ENCODE assay signal across 19 cellular contexts in genomic region chr3:180433172-180433571, GRCh38.
DNase-seq lines count a peak whose midpoint lies in the region; ATAC-seq, FAIRE-seq and TF ChIP-seq lines count a peak whose summit lies in the region.
"Had no signal": no experiment of that assay in that cellular context is flagged by ENCODE, and none has a peak within 500 bp of the region (broad histone marks: within the 10 kb centered on the region; RNA-seq: fewer than 3 reads in every experiment).

No MANE protein-coding gene starts in this region.

- POLR2A ChIA-PET in endothelial cell of umbilical vein (lab: Charles Lee): no interaction called here

- H3K36me3 ChIP-seq in endothelial cell of umbilical vein (ENCODE audit: control insufficient read depth in 2 of 2, extremely low read depth in 1 of 2, insufficient read depth in 2 of 2, low read length in 2 of 2) (no peaks in the 10 kb centered on the region), osteoblast (ENCODE audit: insufficient read depth, low read length) (no peaks in the 10 kb centered on the region)
- H3K36me3 ChIP-seq: spleen, thoracic aorta had no signal

- H4K20me1 ChIP-seq in endothelial cell of umbilical vein (replicated peaks; ENCODE audit: control insufficient read depth, extremely low read depth, insufficient read depth, low read length) (no peaks in the 10 kb centered on the region), osteoblast (ENCODE audit: insufficient read depth, low read length) (no peaks in the 10 kb centered on the region)

- no peak for TF ChIP-seq POLR2A in endothelial cell of umbilical vein (IDR thresholded peaks at IDR 0.05; ENCODE audit: low read depth, low read length)

- no peaks in the 10 kb centered on the region for H3K79me2 ChIP-seq in endothelial cell of umbilical vein (ENCODE audit: control insufficient read depth, insufficient read depth, low read length)
- no peaks in the 10 kb centered on the region for H3K79me2 ChIP-seq in osteoblast (ENCODE audit: insufficient read depth, low read length)

- H3K27ac Mint-ChIP-seq in mesothelial cell of epicardium: no peak overlapping the region
- H3K27ac Mint-ChIP-seq: activated CD8-positive, alpha-beta memory T cell treated with anti-CD3 and anti-CD28 coated beads, Interleukin-2, amount 10 ng/mL, durations not matched to agents 7 days and 5 days; activated naive CD8-positive, alpha-beta T cell treated with anti-CD3 and anti-CD28 coated beads, Interleukin-2, amount 10 ng/mL, durations not matched to agents 7 days and 5 days; dendritic cell treated with granulocyte-macrophage colony-stimulating factor and Interleukin-4, amounts not matched to agents 40 ng/mL and 50 ng/mL, for 4 days had no signal

- peaks cover 10% of the 10 kb centered on the region for H3K9me3 Mint-ChIP-seq in mesothelial cell of epicardium

- CTCF ChIA-PET in endothelial cell of umbilical vein (lab: Charles Lee): interaction anchor here (1.3 to 1.5 kb wide), 2 partner anchors 12 to 783 kb away, joined by 3 read pairs; no protein-coding TSS in a partner anchor

- no TSS peak for BruUV-seq in endothelial cell of umbilical vein (replicated peaks; lab: Mats Ljungman, UMichigan)

- H3K27ac ChIP-seq in endothelial cell of umbilical vein (ENCODE audit: insufficient read depth, low read depth, low read length) (peak overlapping the region; percentile 82), osteoblast (ENCODE audit: low read depth, low read length) (peak overlapping the region; percentile 25), dorsolateral prefrontal cortex (no peak overlapping the region)
- H3K27ac ChIP-seq: HL-60, spleen, thoracic aorta had no signal

- H2AFZ ChIP-seq in endothelial cell of umbilical vein (ENCODE audit: low read depth, low read length) (peak overlapping the region; percentile 57), osteoblast (ENCODE audit: low read length) (peak overlapping the region; percentile 43)

- no peaks in the 10 kb centered on the region for H3K27me3 Mint-ChIP-seq in mesothelial cell of epicardium (ENCODE audit: low read depth)
- H3K27me3 Mint-ChIP-seq: activated CD8-positive, alpha-beta memory T cell treated with anti-CD3 and anti-CD28 coated beads, Interleukin-2, amount 10 ng/mL, durations not matched to agents 7 days and 5 days; activated naive CD8-positive, alpha-beta T cell treated with anti-CD3 and anti-CD28 coated beads, Interleukin-2, amount 10 ng/mL, durations not matched to agents 7 days and 5 days; dendritic cell treated with granulocyte-macrophage colony-stimulating factor and Interleukin-4, amounts not matched to agents 40 ng/mL and 50 ng/mL, for 4 days had no signal

- H3K9me1 ChIP-seq in endothelial cell of umbilical vein (replicated peaks; ENCODE audit: control insufficient read depth, extremely low read depth, insufficient read depth, low read length): no peaks in the 10 kb centered on the region

- H3K9ac ChIP-seq in endothelial cell of umbilical vein (replicated peaks; ENCODE audit: extremely low read depth, insufficient read depth, low read length): peak overlapping the region; percentile 54

- H3K4me1 Mint-ChIP-seq in mesothelial cell of epicardium: no peaks in the 10 kb centered on the region
- H3K4me1 Mint-ChIP-seq: activated CD8-positive, alpha-beta memory T cell treated with anti-CD3 and anti-CD28 coated beads, Interleukin-2, amount 10 ng/mL, durations not matched to agents 7 days and 5 days; activated naive CD8-positive, alpha-beta T cell treated with anti-CD3 and anti-CD28 coated beads, Interleukin-2, amount 10 ng/mL, durations not matched to agents 7 days and 5 days had no signal

- no peak overlapping the region for H3K4me3 ChIP-seq in endothelial cell of umbilical vein (replicated peaks in 1 of 3; ENCODE audit: insufficient read depth in 1 of 3, low read depth in 1 of 3, low read length in 3 of 3)
- no peak overlapping the region for H3K4me3 ChIP-seq in osteoblast (ENCODE audit: insufficient read depth, low read length)
- H3K4me3 ChIP-seq in dorsolateral prefrontal cortex: no peak overlapping the region
- H3K4me3 ChIP-seq: spleen, thoracic aorta had no signal

- H3K9me3 ChIP-seq in endothelial cell of umbilical vein (replicated peaks; ENCODE audit: control insufficient read depth, insufficient read depth, low read length): no peaks in the 10 kb centered on the region
- H3K9me3 ChIP-seq in osteoblast (ENCODE audit: low read depth, low read length): no peaks in the 10 kb centered on the region
- H3K9me3 ChIP-seq: Caco-2, thoracic aorta had no signal

- intact Hi-C loops in endothelial cell of umbilical vein (cut with micrococcal nuclease): loop anchor here (5.0 kb wide), 1 partner anchor 666 kb away; no protein-coding TSS in a partner anchor
- intact Hi-C loops in dorsolateral prefrontal cortex (cut with DNase I): no loop called here

- dilution Hi-C loops in endothelial cell of umbilical vein (cut with MboI; ENCODE audit: extremely low pct_ligation_motif_present, low sequenced_read_pairs): no loop called here

- peak; percentile 83 for FAIRE-seq in endothelial cell of umbilical vein (lab: Jason Lieb, UNC)
- FAIRE-seq: TTC549 had no signal

- DNase-seq in GM03348 (ENCODE audit: low spot score): peak; percentile 62
- DNase-seq in NOMO-1 treated with DMSO at 0.1 percent for 48 hours (lab: John Stamatoyannopoulos, UW; ENCODE audit: unreplicated experiment): peak; percentile 21
- peak; percentile 88 for DNase-seq in endothelial cell of umbilical vein (ENCODE audit: low read depth, low spot score)
- peak; percentile 92 for DNase-seq in osteoblast (ENCODE audit: insufficient read length, low spot score, missing footprints)
- no peak for DNase-seq in NCI-H146 (lab: John Stamatoyannopoulos, UW)
- DNase-seq in dorsolateral prefrontal cortex: no peak
- DNase-seq in mesothelial cell of epicardium (ENCODE audit: low spot score in 2 of 2, unreplicated experiment in 2 of 2): no peak
- DNase-seq: activated CD8-positive, alpha-beta memory T cell treated with anti-CD3 and anti-CD28 coated beads, Interleukin-2, amount 10 ng/mL, durations not matched to agents 7 days and 5 days; activated naive CD8-positive, alpha-beta T cell treated with anti-CD3 and anti-CD28 coated beads, Interleukin-2, amount 10 ng/mL, durations not matched to agents 7 days and 5 days; Caco-2; NCI-H1092; NCI-H446; RPMI8226; spleen had no signal

- ATAC-seq in HG03280 (IDR thresholded peaks at IDR 0.05; ENCODE audit: unreplicated experiment): no peak
- ATAC-seq: activated CD8-positive, alpha-beta memory T cell treated with anti-CD3 and anti-CD28 coated beads, Interleukin-2, amount 10 ng/mL, durations not matched to agents 7 days and 5 days had no signal

- no peak overlapping the region for H3K4me3 Mint-ChIP-seq in mesothelial cell of epicardium
- H3K4me3 Mint-ChIP-seq: activated CD8-positive, alpha-beta memory T cell treated with anti-CD3 and anti-CD28 coated beads, Interleukin-2, amount 10 ng/mL, durations not matched to agents 7 days and 5 days; activated naive CD8-positive, alpha-beta T cell treated with anti-CD3 and anti-CD28 coated beads, Interleukin-2, amount 10 ng/mL, durations not matched to agents 7 days and 5 days; dendritic cell treated with granulocyte-macrophage colony-stimulating factor and Interleukin-4, amounts not matched to agents 40 ng/mL and 50 ng/mL, for 4 days had no signal

- peak overlapping the region; percentile 67 for H3K4me2 ChIP-seq in endothelial cell of umbilical vein (ENCODE audit: insufficient read depth, low read length)
- peak overlapping the region; percentile 46 for H3K4me2 ChIP-seq in osteoblast (ENCODE audit: insufficient read depth, low read length)

- H3K4me1 ChIP-seq in endothelial cell of umbilical vein (ENCODE audit: control insufficient read depth, extremely low read depth, insufficient read depth, low read length) (peaks cover 13% of the 10 kb centered on the region), osteoblast (ENCODE audit: insufficient read depth, low read length) (peaks cover 6% of the 10 kb centered on the region)
- H3K4me1 ChIP-seq: Caco-2, spleen had no signal

- TF ChIP-seq CTCF in endothelial cell of umbilical vein (IDR thresholded peaks at IDR 0.05; ENCODE audit: extremely low read depth in 1 of 2, insufficient read depth in 1 of 2, low read depth in 1 of 2, low read length in 2 of 2): no peak
- TF ChIP-seq CTCF in osteoblast (IDR thresholded peaks at IDR 0.05; ENCODE audit: extremely low read depth, low read depth, low read length): no peak
- no peak for TF ChIP-seq CTCF in dorsolateral prefrontal cortex (IDR thresholded peaks at IDR 0.05 in 54 of 56, conservative IDR thresholded peaks at IDR 0.05 in 2 of 56; ENCODE audit: low read depth in 1 of 56, partially characterized antibody in 56 of 56)
- TF ChIP-seq CTCF in mesothelial cell of epicardium (IDR thresholded peaks at IDR 0.05; ENCODE audit: unreplicated experiment): no peak

- no peaks in the 10 kb centered on the region for H3K27me3 ChIP-seq in endothelial cell of umbilical vein (ENCODE audit: control insufficient read depth in 2 of 2, insufficient read depth in 2 of 2, low read length in 2 of 2)
- no peaks in the 10 kb centered on the region for H3K27me3 ChIP-seq in osteoblast (ENCODE audit: insufficient read depth, low read length)
- H3K27me3 ChIP-seq in dorsolateral prefrontal cortex: no peaks in the 10 kb centered on the region
- H3K27me3 ChIP-seq: spleen had no signal

- no peaks in the 10 kb centered on the region for H3K36me3 Mint-ChIP-seq in mesothelial cell of epicardium
- H3K36me3 Mint-ChIP-seq: activated CD8-positive, alpha-beta memory T cell treated with anti-CD3 and anti-CD28 coated beads, Interleukin-2, amount 10 ng/mL, durations not matched to agents 7 days and 5 days; activated naive CD8-positive, alpha-beta T cell treated with anti-CD3 and anti-CD28 coated beads, Interleukin-2, amount 10 ng/mL, durations not matched to agents 7 days and 5 days had no signal

TF ChIP-seq in endothelial cell of umbilical vein, 7 proteins besides CTCF, POLR2A, EP300 and RAD21:
- peak; percentile 97 for TF ChIP-seq FOS (IDR thresholded peaks at IDR 0.05; ENCODE audit: borderline replicate concordance, insufficient read depth, low read length)
- no peak for TF ChIP-seq MYC (IDR thresholded peaks at IDR 0.05; ENCODE audit: low read depth, low read length)
- peak; percentile 95 for TF ChIP-seq JUN (IDR thresholded peaks at IDR 0.05; ENCODE audit: borderline replicate concordance, insufficient read depth, insufficient read length, low read depth)
- TF ChIP-seq, protein P1, sequence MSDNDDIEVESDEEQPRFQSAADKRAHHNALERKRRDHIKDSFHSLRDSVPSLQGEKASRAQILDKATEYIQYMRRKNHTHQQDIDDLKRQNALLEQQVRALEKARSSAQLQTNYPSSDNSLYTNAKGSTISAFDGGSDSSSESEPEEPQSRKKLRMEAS (IDR thresholded peaks at IDR 0.05; ENCODE audit: insufficient read depth, insufficient read length): no peak
- peak; percentile 67 for TF ChIP-seq POLR2AphosphoS5 (IDR thresholded peaks at IDR 0.05; ENCODE audit: insufficient read depth, low read depth, low read length)
- TF ChIP-seq GATA2 (IDR thresholded peaks at IDR 0.05; ENCODE audit: insufficient read depth, insufficient read length, low read depth, low read length): peak; percentile 29
- TF ChIP-seq EZH2 (IDR thresholded peaks at IDR 0.05; ENCODE audit: borderline replicate concordance, low read depth, low read length, severe bottlenecking): no peak
TF ChIP-seq in endothelial cell of umbilical vein: peak in this region for 4.

Comparison
In these comparisons a context has a peak if more than half of its experiments do, and no peak if none do; other contexts are left out.
1. DNase-seq: peak in GM03348 (single experiment), NOMO-1 treated with DMSO at 0.1 percent for 48 hours (single experiment), endothelial cell of umbilical vein (single experiment) and osteoblast (single experiment); none in NCI-H146 (single experiment), dorsolateral prefrontal cortex (0 of 10) and mesothelial cell of epicardium (0 of 2).
2. H3K27ac ChIP-seq: peak in endothelial cell of umbilical vein (single experiment) and osteoblast (single experiment); none in dorsolateral prefrontal cortex (0 of 59).